ENCODE assay signal across 9 cellular contexts in the genomic region with DNA sequence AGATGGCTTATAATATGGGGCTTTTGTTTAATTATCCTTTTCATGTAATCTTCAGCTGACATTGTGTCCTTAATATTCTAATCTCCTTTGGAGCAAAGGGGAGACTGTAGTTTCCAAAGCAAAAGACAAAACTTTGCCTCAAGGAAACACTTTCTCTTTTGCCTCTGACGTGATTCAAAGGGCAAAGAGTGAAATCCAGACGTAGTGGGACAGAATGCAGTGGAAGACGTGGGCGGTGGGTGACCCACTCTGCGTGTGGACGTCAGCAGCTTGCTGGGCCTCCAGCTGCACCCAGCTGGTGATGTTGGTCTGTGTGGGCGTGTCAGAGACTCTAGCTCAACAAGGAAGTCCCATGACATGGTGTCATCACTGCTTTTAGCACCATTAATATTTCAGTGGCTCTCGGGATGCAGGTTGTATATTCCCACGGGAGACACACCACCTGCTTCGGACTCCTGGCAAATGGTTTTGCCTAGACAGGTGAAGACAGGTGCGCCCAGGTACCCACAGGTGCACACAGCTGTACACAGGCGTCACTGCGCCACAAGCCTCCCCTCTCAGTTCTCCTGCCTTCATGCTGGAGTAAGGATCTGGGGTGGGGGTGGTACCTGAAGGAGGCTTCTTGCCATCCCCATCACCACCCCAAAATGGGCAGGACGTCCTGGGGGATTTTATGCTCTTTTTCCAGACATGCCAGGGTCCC.
DNase-seq lines count a peak whose midpoint lies in the region; ATAC-seq and TF ChIP-seq lines count a peak whose summit lies in the region.
"Had no signal": no experiment of that assay in that cellular context is flagged by ENCODE, and none has a peak within 500 bp of the region (broad histone marks: within the 10 kb centered on the region; RNA-seq: fewer than 3 reads in every experiment).

No MANE protein-coding gene starts in this region.

- H2BK5ac ChIP-seq in mesenchymal stem cell (ENCODE audit: low read depth, low read length, poor library complexity, severe bottlenecking) = no peak overlapping the region

- 55% methylated on average over 14 of the region's 14 CpGs for WGBS in mesenchymal stem cell

- no peaks in the 10 kb centered on the region for H3K79me1 ChIP-seq in mesenchymal stem cell (replicated peaks; ENCODE audit: low read length, poor library complexity, severe bottlenecking)

- H2AFZ ChIP-seq in mesenchymal stem cell (ENCODE audit: low read depth, low read length) = no peak overlapping the region

- peak overlapping the region; percentile 30 for H3K4me2 ChIP-seq in mesenchymal stem cell (ENCODE audit: low read length, poor library complexity, severe bottlenecking)

- no peak for ATAC-seq in effector memory CD8-positive, alpha-beta T cell (replicated peaks)

- no peak overlapping the region for H3K4ac ChIP-seq in mesenchymal stem cell (ENCODE audit: low read depth in 1 of 2, low read length in 2 of 2)

- no peaks in the 10 kb centered on the region for H3K27me3 ChIP-seq in colonic mucosa
- H3K27me3 ChIP-seq in mesenchymal stem cell (ENCODE audit: control insufficient read depth in 1 of 2, insufficient read depth in 1 of 2, low read length in 2 of 2) = peaks cover 0 to 47% of the 10 kb centered on the region in 2 experiments

- TF ChIP-seq CTCF in colonic mucosa (IDR thresholded peaks at IDR 0.05) = no peak
- no peak for TF ChIP-seq CTCF in coronary artery (IDR thresholded peaks at IDR 0.05)

- H3K18ac ChIP-seq in mesenchymal stem cell (ENCODE audit: low read depth in 1 of 2, low read length in 2 of 2) = peak overlapping the region in 1 of 2 experiments; percentile 30

- H2BK15ac ChIP-seq in mesenchymal stem cell (ENCODE audit: low read depth, poor library complexity, severe bottlenecking) = no peak overlapping the region

- H3K14ac ChIP-seq in mesenchymal stem cell (ENCODE audit: low read length in 2 of 2) = no peak overlapping the region

- peak; percentile 62 for DNase-seq in Ammon's horn (ENCODE audit: low spot score)
- peak; percentile 35 for DNase-seq in NCI-H1092 (lab: John Stamatoyannopoulos, UW)
- DNase-seq in colonic mucosa = peak; percentile 69
- DNase-seq in mesenchymal stem cell = peak; percentile 98
- no peak for DNase-seq in islet precursor cell
- DNase-seq in NCI-H1436 treated with DMSO at 0.1 percent for 48 hours (lab: John Stamatoyannopoulos, UW) = no peak
- DNase-seq in coronary artery (ENCODE audit: low spot score) = no peak
- no peak for DNase-seq in effector memory CD8-positive, alpha-beta T cell
- DNase-seq: activated effector memory CD4-positive, alpha-beta T cell treated with Interleukin-2 at 50 U/mL for 16 hours had no signal

- H3K27ac Mint-ChIP-seq in effector memory CD8-positive, alpha-beta T cell = no peak overlapping the region

- H2BK120ac ChIP-seq in mesenchymal stem cell (ENCODE audit: low read depth, low read length) = no peak overlapping the region

- no peaks in the 10 kb centered on the region for H3K4me1 Mint-ChIP-seq in effector memory CD8-positive, alpha-beta T cell (ENCODE audit: low read depth in 2 of 2)

- no peaks in the 10 kb centered on the region for H3K9me3 ChIP-seq in colonic mucosa
- no peaks in the 10 kb centered on the region for H3K9me3 ChIP-seq in mesenchymal stem cell (ENCODE audit: control insufficient read depth, low read length)

- peak overlapping the region; percentile 43 for H4K91ac ChIP-seq in mesenchymal stem cell (ENCODE audit: low read length)

- intact Hi-C loops in colonic mucosa (cut with DNase I) = no loop called here

- H2BK12ac ChIP-seq in mesenchymal stem cell (ENCODE audit: low read length in 2 of 2) = no peak overlapping the region

- no peaks in the 10 kb centered on the region for H3K36me3 Mint-ChIP-seq in effector memory CD8-positive, alpha-beta T cell (ENCODE audit: insufficient read depth)

- H3K9ac ChIP-seq in colonic mucosa (ENCODE audit: low read depth in 2 of 2, low read length in 2 of 2) (peak overlapping the region in 1 of 2 donors; percentile 3), mesenchymal stem cell (ENCODE audit: low read length) (peak overlapping the region; percentile 61)

- H3K4me3 ChIP-seq in colonic mucosa (no peak overlapping the region), mesenchymal stem cell (ENCODE audit: insufficient read depth in 1 of 2, low read depth in 1 of 2, low read length in 2 of 2) (peak overlapping the region in 1 of 2 experiments; percentile 10), coronary artery (no peak overlapping the region)

- H4K8ac ChIP-seq in mesenchymal stem cell (ENCODE audit: low read length) = no peak overlapping the region

- H3K27me3 Mint-ChIP-seq in effector memory CD8-positive, alpha-beta T cell = peaks cover 10% of the 10 kb centered on the region in 2 donors

- H3K4me1 ChIP-seq in colonic mucosa (no peaks in the 10 kb centered on the region), mesenchymal stem cell (ENCODE audit: control insufficient read depth, insufficient read depth, low read depth, low read length) (peaks cover 23% of the 10 kb centered on the region)

- H3K36me3 ChIP-seq in colonic mucosa (no peaks in the 10 kb centered on the region), mesenchymal stem cell (ENCODE audit: control insufficient read depth in 1 of 2, insufficient read depth in 2 of 2, low read depth in 1 of 2, low read length in 2 of 2) (no peaks in the 10 kb centered on the region)

- no peak overlapping the region for H2AK5ac ChIP-seq in mesenchymal stem cell (ENCODE audit: low read length, severe bottlenecking)

- no peaks in the 10 kb centered on the region for H3K9me3 Mint-ChIP-seq in effector memory CD8-positive, alpha-beta T cell

- H3K23ac ChIP-seq in mesenchymal stem cell (ENCODE audit: low read length in 2 of 2) = no peak overlapping the region

- H3K27ac ChIP-seq in colonic mucosa = peak overlapping the region; percentile 50
- no peak overlapping the region for H3K27ac ChIP-seq in mesenchymal stem cell (ENCODE audit: low read length, poor library complexity, severe bottlenecking)
- H3K27ac ChIP-seq in coronary artery = no peak overlapping the region

- H3K4me3 Mint-ChIP-seq in effector memory CD8-positive, alpha-beta T cell = no peak overlapping the region

Comparison
In these comparisons a context has a peak if more than half of its experiments do, and no peak if none do; other contexts are left out.
1. DNase-seq: peak in Ammon's horn (single experiment), NCI-H1092 (single experiment), colonic mucosa (single experiment) and mesenchymal stem cell (single experiment); none in islet precursor cell (single experiment), NCI-H1436 treated with DMSO at 0.1 percent for 48 hours (single experiment), coronary artery (single experiment) and effector memory CD8-positive, alpha-beta T cell (0 of 3).